ENCODE assay signal across 9 cellular contexts in the genomic region with DNA sequence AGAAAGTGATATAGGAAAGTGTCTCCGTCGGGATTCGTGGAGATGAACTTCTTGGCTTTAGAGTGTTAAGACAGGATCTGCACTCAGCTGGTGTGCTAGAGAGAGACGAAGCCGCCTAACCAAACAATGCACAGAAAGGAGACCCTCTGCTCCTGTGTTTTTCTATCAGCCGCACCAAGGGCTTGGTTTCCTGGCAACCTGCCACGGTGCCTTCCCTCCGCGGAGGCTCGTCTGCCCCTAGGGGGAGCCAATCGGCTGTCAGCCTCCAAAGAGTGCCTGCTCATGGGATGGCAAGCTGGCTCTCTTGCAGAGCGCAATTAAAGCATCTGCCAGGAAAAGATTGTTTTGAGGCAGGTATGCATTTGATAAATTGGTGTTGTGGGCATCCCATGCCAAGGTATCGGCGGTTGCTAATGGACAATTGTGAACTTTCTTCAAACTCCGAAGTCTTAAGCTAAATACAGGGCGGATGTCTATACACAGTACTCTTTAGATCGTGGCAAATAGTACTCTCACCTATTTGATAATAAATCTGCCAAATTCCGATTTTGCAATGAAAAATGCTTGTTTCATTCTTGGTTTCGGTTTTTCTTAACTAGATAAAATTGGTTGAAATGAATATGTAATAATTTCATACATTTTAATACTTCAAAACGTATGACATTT.
DNase-seq lines count a peak whose midpoint lies in the region; ATAC-seq, FAIRE-seq and TF ChIP-seq lines count a peak whose summit lies in the region.
"Had no signal": no experiment of that assay in that cellular context is flagged by ENCODE, and none has a peak within 500 bp of the region (broad histone marks: within the 10 kb centered on the region; RNA-seq: fewer than 3 reads in every experiment).

No MANE protein-coding gene starts in this region.

- H3K27ac Mint-ChIP-seq in astrocyte (ENCODE audit: unreplicated experiment) = no peak overlapping the region

- H3K4me1 Mint-ChIP-seq in astrocyte (ENCODE audit: low read depth, unreplicated experiment) = no peaks in the 10 kb centered on the region

- no peak for FAIRE-seq in GM12891 (lab: Jason Lieb, UNC)
- no peak for FAIRE-seq in astrocyte (lab: Jason Lieb, UNC)
- no peak for FAIRE-seq in small intestine (lab: Jason Lieb, UNC)

- no peaks in the 10 kb centered on the region for H3K79me2 ChIP-seq in astrocyte (ENCODE audit: insufficient read depth, low read length)

- no peak overlapping the region for H2AFZ ChIP-seq in astrocyte (ENCODE audit: low read depth, low read length)

- no peaks in the 10 kb centered on the region for H3K27me3 ChIP-seq in AG04450 (ENCODE audit: control insufficient read depth, insufficient read depth, low read length)
- no peaks in the 10 kb centered on the region for H3K27me3 ChIP-seq in astrocyte (ENCODE audit: insufficient read depth, low read length)
- no peaks in the 10 kb centered on the region for H3K27me3 ChIP-seq in iPS-18a (ENCODE audit: control insufficient read depth, insufficient read depth, low read length)
- no peaks in the 10 kb centered on the region for H3K27me3 ChIP-seq in small intestine (ENCODE audit: control insufficient read depth in 2 of 2, insufficient read depth in 2 of 2, low read length in 2 of 2)
- H3K27me3 ChIP-seq: neutrophil had no signal

- no peak for TF ChIP-seq POLR2A in GM12891 (IDR thresholded peaks at IDR 0.05; ENCODE audit: low read depth, low read length)

- no peaks in the 10 kb centered on the region for H3K27me3 Mint-ChIP-seq in astrocyte (ENCODE audit: low read depth, unreplicated experiment)

- H3K36me3 ChIP-seq in astrocyte (ENCODE audit: insufficient read depth, low read length) = no peaks in the 10 kb centered on the region
- no peaks in the 10 kb centered on the region for H3K36me3 ChIP-seq in iPS-18a (ENCODE audit: control insufficient read depth, low read depth, low read length)
- no peaks in the 10 kb centered on the region for H3K36me3 ChIP-seq in small intestine (ENCODE audit: control insufficient read depth in 2 of 2, insufficient read depth in 2 of 2, low read length in 2 of 2)
- H3K36me3 ChIP-seq: neutrophil had no signal

- peak; percentile 62 for ATAC-seq in HG02943 (IDR thresholded peaks at IDR 0.05; ENCODE audit: low read depth, unreplicated experiment)

- H3K27ac ChIP-seq in AG04450 (ENCODE audit: low read depth, low read length) = no peak overlapping the region
- H3K27ac ChIP-seq in astrocyte (ENCODE audit: low read depth, low read length) = no peak overlapping the region
- no peak overlapping the region for H3K27ac ChIP-seq in iPS-18a (ENCODE audit: low read length)
- no peak overlapping the region for H3K27ac ChIP-seq in small intestine (ENCODE audit: low read depth in 1 of 2, low read length in 1 of 2)
- H3K27ac ChIP-seq: neutrophil had no signal

- POLR2A ChIA-PET in AG04450 (lab: Yijun Ruan, JAX) = no interaction called here

- no peaks in the 10 kb centered on the region for H4K20me1 ChIP-seq in astrocyte (ENCODE audit: insufficient read depth, low read length)

- no peaks in the 10 kb centered on the region for H3K36me3 Mint-ChIP-seq in astrocyte (ENCODE audit: low read depth, unreplicated experiment)

- H3K4me1 ChIP-seq in astrocyte (ENCODE audit: insufficient read depth, low read length) (no peaks in the 10 kb centered on the region), iPS-18a (ENCODE audit: control insufficient read depth, low read depth, low read length) (peaks cover 9% of the 10 kb centered on the region), small intestine (ENCODE audit: control insufficient read depth in 2 of 2, insufficient read depth in 1 of 2, low read depth in 1 of 2, low read length in 1 of 2) (no peaks in the 10 kb centered on the region)

- 34 to 39% (median 38%) methylated on average over 20 of the region's 20 CpGs for WGBS in small intestine, 3 donors

- DNase-seq in AG04450 (ENCODE audit: low read depth, low spot score) (no peak), GM12891 (ENCODE audit: insufficient read length, low spot score) (peak; percentile 11), NCI-H446 treated with DMSO at 0.1 percent for 48 hours (lab: John Stamatoyannopoulos, UW) (peak; percentile 34), astrocyte (ENCODE audit: low read depth) (peak; percentile 25), small intestine (peak; percentile 70)
- DNase-seq in effector CD8-positive, alpha-beta T cell (lab: John Stamatoyannopoulos, UW) = no peak

- H3K9me3 ChIP-seq in AG04450 (ENCODE audit: control insufficient read depth, insufficient read depth, low read length) = no peaks in the 10 kb centered on the region
- H3K9me3 ChIP-seq in astrocyte (ENCODE audit: insufficient read depth, low read depth, low read length) = no peaks in the 10 kb centered on the region
- no peaks in the 10 kb centered on the region for H3K9me3 ChIP-seq in iPS-18a (ENCODE audit: control insufficient read depth, low read depth, low read length)
- no peaks in the 10 kb centered on the region for H3K9me3 ChIP-seq in small intestine (ENCODE audit: control insufficient read depth, low read depth)
- H3K9me3 ChIP-seq: neutrophil had no signal

- H3K4me3 ChIP-seq in AG04450 (ENCODE audit: low read depth, low read length) (no peak overlapping the region), astrocyte (ENCODE audit: insufficient read depth, low read depth, low read length) (no peak overlapping the region), iPS-18a (ENCODE audit: low read length) (peak overlapping the region; percentile 23), small intestine (ENCODE audit: low read depth in 1 of 2, low read length in 2 of 2) (no peak overlapping the region)

- H3K9ac ChIP-seq in astrocyte (ENCODE audit: low read length) (no peak overlapping the region), iPS-18a (ENCODE audit: low read length) (peak overlapping the region; percentile 26)

- H3K4me2 ChIP-seq in astrocyte (ENCODE audit: low read length) = peak overlapping the region; percentile 71

- CTCF ChIA-PET in AG04450 (lab: Charles Lee) = interaction anchor here (0.6 to 2.4 kb wide), 10 partner anchors 9 to 1514 kb away, joined by 3 to 11 read pairs (median 4); no protein-coding TSS in a partner anchor

- no peaks in the 10 kb centered on the region for H3K9me3 Mint-ChIP-seq in astrocyte (ENCODE audit: unreplicated experiment)

- peak; percentile 66 for TF ChIP-seq CTCF in AG04450 (IDR thresholded peaks at IDR 0.05; ENCODE audit: low read depth, low read length)
- peak; percentile 57 for TF ChIP-seq CTCF in astrocyte (IDR thresholded peaks at IDR 0.05; ENCODE audit: insufficient read depth, low read depth, low read length)

- H3K4me3 Mint-ChIP-seq in astrocyte (ENCODE audit: unreplicated experiment) = no peak overlapping the region

TF ChIP-seq in GM12891, 5 proteins besides CTCF, POLR2A, EP300 and RAD21:
- no peak for TF ChIP-seq PAX5 (IDR thresholded peaks at IDR 0.05; ENCODE audit: insufficient read depth, low read length, severe bottlenecking)
- no peak for TF ChIP-seq SPI1 (IDR thresholded peaks at IDR 0.05; ENCODE audit: low read depth, low read length)

Comparison
In these comparisons a context has a peak if more than half of its experiments do, and no peak if none do; other contexts are left out.
1. DNase-seq: peak in GM12891 (single experiment), NCI-H446 treated with DMSO at 0.1 percent for 48 hours (single experiment), astrocyte (single experiment) and small intestine (single experiment); none in AG04450 (single experiment) and effector CD8-positive, alpha-beta T cell (single experiment).